In genomic region chr4:21649691-21650090, GRCh38 we compare ENCODE assay signal across 33 cellular contexts.
"Had no signal": no experiment of that assay in that cellular context is flagged by ENCODE, and none has a peak within 500 bp of the region (broad histone marks: within the 10 kb centered on the region; RNA-seq: fewer than 3 reads in every experiment).

No MANE protein-coding gene starts in this region.

- FAIRE-seq: colon had no signal

- H3K27ac ChIP-seq: adrenal gland, body of pancreas, foreskin keratinocyte, gastrocnemius medialis, heart left ventricle had no signal

- H3K4me1 ChIP-seq: adrenal gland, body of pancreas, foreskin keratinocyte, gastrocnemius medialis, heart left ventricle had no signal

- H3K9me3 Mint-ChIP-seq: activated naive CD4-positive, alpha-beta T cell treated with anti-CD3 and anti-CD28 coated beads for 36 hours; activated naive CD8-positive, alpha-beta T cell treated with anti-CD3 and anti-CD28 coated beads for 36 hours; activated naive CD8-positive, alpha-beta T cell treated with anti-CD3 and anti-CD28 coated beads, Interleukin-2, amount 50 U/mL, for 24 hours; activated T-helper 1 cell treated with anti-CD3 and anti-CD28 coated beads, Interleukin-12 subunit alpha, Interleukin-12 subunit beta, Interleukin-2, Interleukin-4 antibody, amounts not matched to agents 30 ng/mL and 10 ng/mL and 1 ng/mL, durations not matched to agents 14 hours and 24 hours and 36 hours; activated T-helper 2 cell treated with anti-CD3 and anti-CD28 coated beads, Interferon-gamma antibody, Interleukin-2, Interleukin-4, amounts not matched to agents 10 μg/mL and 5 μg/mL and 100 μg/mL, durations not matched to agents 14 hours and 24 hours and 36 hours; endodermal cell had no signal

- H3K4me3 Mint-ChIP-seq: activated CD4-positive, alpha-beta memory T cell treated with anti-CD3 and anti-CD28 coated beads for 36 hours; activated CD4-positive, alpha-beta T cell treated with anti-CD3 and anti-CD28 coated beads for 36 hours; activated CD4-positive, alpha-beta T cell treated with anti-CD3 and anti-CD28 coated beads, Interleukin-2, amount 10 ng/mL, durations not matched to agents 24 days and 14 days; activated CD8-positive, alpha-beta memory T cell treated with anti-CD3 and anti-CD28 coated beads, Interleukin-2, amount 10 ng/mL, durations not matched to agents 7 days and 5 days; activated CD8-positive, alpha-beta T cell treated with anti-CD3 and anti-CD28 coated beads, Interleukin-2, amount 10 ng/mL, durations not matched to agents 7 days and 5 days; activated naive CD4-positive, alpha-beta T cell treated with anti-CD3 and anti-CD28 coated beads for 36 hours; activated naive CD4-positive, alpha-beta T cell treated with anti-CD3 and anti-CD28 coated beads, Interleukin-2, amount 50 U/mL, for 24 hours; activated naive CD8-positive, alpha-beta T cell treated with anti-CD3 and anti-CD28 coated beads for 36 hours; activated naive CD8-positive, alpha-beta T cell treated with anti-CD3 and anti-CD28 coated beads, Interleukin-2, amount 50 U/mL, for 24 hours; activated T-helper 1 cell treated with anti-CD3 and anti-CD28 coated beads, Interleukin-12 subunit alpha, Interleukin-12 subunit beta, Interleukin-2, Interleukin-4 antibody, amounts not matched to agents 30 ng/mL and 10 ng/mL and 1 ng/mL, durations not matched to agents 14 hours and 24 hours and 36 hours; endodermal cell had no signal

- H3K9me3 ChIP-seq: adrenal gland, body of pancreas, gastrocnemius medialis, heart left ventricle had no signal

- H3K27ac Mint-ChIP-seq: activated CD4-positive, alpha-beta memory T cell treated with anti-CD3 and anti-CD28 coated beads for 36 hours; activated CD4-positive, alpha-beta T cell treated with anti-CD3 and anti-CD28 coated beads for 36 hours; activated CD4-positive, alpha-beta T cell treated with anti-CD3 and anti-CD28 coated beads, Interleukin-2, amount 10 ng/mL, durations not matched to agents 24 days and 14 days; activated CD8-positive, alpha-beta memory T cell treated with anti-CD3 and anti-CD28 coated beads, Interleukin-2, amount 10 ng/mL, durations not matched to agents 7 days and 5 days; activated CD8-positive, alpha-beta T cell treated with anti-CD3 and anti-CD28 coated beads, Interleukin-2, amount 10 ng/mL, durations not matched to agents 7 days and 5 days; activated naive CD4-positive, alpha-beta T cell treated with anti-CD3 and anti-CD28 coated beads for 36 hours; activated naive CD4-positive, alpha-beta T cell treated with anti-CD3 and anti-CD28 coated beads, Interleukin-2, amount 50 U/mL, for 24 hours; activated naive CD8-positive, alpha-beta T cell treated with anti-CD3 and anti-CD28 coated beads for 36 hours; activated naive CD8-positive, alpha-beta T cell treated with anti-CD3 and anti-CD28 coated beads, Interleukin-2, amount 50 U/mL, for 24 hours; activated T-helper 1 cell treated with anti-CD3 and anti-CD28 coated beads, Interleukin-12 subunit alpha, Interleukin-12 subunit beta, Interleukin-2, Interleukin-4 antibody, amounts not matched to agents 30 ng/mL and 10 ng/mL and 1 ng/mL, durations not matched to agents 14 hours and 24 hours and 36 hours; activated T-helper 2 cell treated with anti-CD3 and anti-CD28 coated beads, Interferon-gamma antibody, Interleukin-2, Interleukin-4, amounts not matched to agents 10 μg/mL and 5 μg/mL and 100 μg/mL, durations not matched to agents 14 hours and 24 hours and 36 hours; endodermal cell had no signal

- ATAC-seq: activated CD4-positive, alpha-beta T cell treated with anti-CD3 and anti-CD28 coated beads for 36 hours; activated CD8-positive, alpha-beta memory T cell treated with anti-CD3 and anti-CD28 coated beads, Interleukin-2, amount 10 ng/mL, durations not matched to agents 7 days and 5 days; activated CD8-positive, alpha-beta T cell treated with anti-CD3 and anti-CD28 coated beads, Interleukin-2, amount 10 ng/mL, durations not matched to agents 7 days and 5 days; activated naive CD8-positive, alpha-beta T cell treated with anti-CD3 and anti-CD28 coated beads, Interleukin-2, amount 50 U/mL, for 24 hours; body of pancreas; esophagus mucosa; foreskin keratinocyte; gastrocnemius medialis; heart left ventricle had no signal

- H3K27me3 ChIP-seq: adrenal gland, body of pancreas, foreskin keratinocyte, gastrocnemius medialis, heart left ventricle had no signal

- DNase-seq: activated CD4-positive, alpha-beta memory T cell treated with anti-CD3 and anti-CD28 coated beads for 36 hours; activated CD4-positive, alpha-beta T cell treated with anti-CD3 and anti-CD28 coated beads for 36 hours; activated CD4-positive, alpha-beta T cell treated with anti-CD3 and anti-CD28 coated beads, Interleukin-2, amount 10 ng/mL, durations not matched to agents 24 days and 14 days; activated CD4-positive, CD25-positive, alpha-beta regulatory T cell; activated CD4-positive, CD25-positive, alpha-beta regulatory T cell treated with anti-CD3 and anti-CD28 coated beads, Interleukin-2, amount 50 U/mL, for 72 hours; activated CD8-positive, alpha-beta memory T cell treated with anti-CD3 and anti-CD28 coated beads, Interleukin-2, amount 10 ng/mL, durations not matched to agents 7 days and 5 days; activated CD8-positive, alpha-beta memory T cell treated with anti-CD3 and anti-CD28 coated beads, Interleukin-2, amount 50 U/mL, for 4 hours; activated CD8-positive, alpha-beta T cell treated with anti-CD3 and anti-CD28 coated beads, Interleukin-2, amount 10 ng/mL, durations not matched to agents 7 days and 5 days; activated effector memory CD4-positive, alpha-beta T cell treated with anti-CD3 and anti-CD28 coated beads, Interleukin-2, amount 50 U/mL, for 16 hours; activated naive CD4-positive, alpha-beta T cell treated with anti-CD3 and anti-CD28 coated beads for 36 hours; activated naive CD8-positive, alpha-beta T cell treated with anti-CD3 and anti-CD28 coated beads for 36 hours; activated naive CD8-positive, alpha-beta T cell treated with anti-CD3 and anti-CD28 coated beads, Interleukin-2, amount 50 U/mL, for 24 hours; activated T-cell treated with anti-CD3 and anti-CD28 coated beads, Interleukin-2, amount 50 U/mL, for 1 hour; activated T-cell treated with anti-CD3 and anti-CD28 coated beads, Interleukin-2, amount 50 U/mL, for 48 hours; adrenal gland; amygdala; aorta; body of pancreas; caudate nucleus; cortex of kidney; dermis blood vessel endothelial cell; effector memory CD4-positive, alpha-beta T cell; endodermal cell; foreskin keratinocyte; gastrocnemius medialis; glutamatergic neuron; heart left ventricle; T-helper 2 cell had no signal

- H3K4me1 Mint-ChIP-seq: activated CD4-positive, alpha-beta T cell treated with anti-CD3 and anti-CD28 coated beads for 36 hours; activated CD4-positive, alpha-beta T cell treated with anti-CD3 and anti-CD28 coated beads, Interleukin-2, amount 10 ng/mL, durations not matched to agents 24 days and 14 days; activated CD8-positive, alpha-beta memory T cell treated with anti-CD3 and anti-CD28 coated beads, Interleukin-2, amount 10 ng/mL, durations not matched to agents 7 days and 5 days; activated naive CD4-positive, alpha-beta T cell treated with anti-CD3 and anti-CD28 coated beads, Interleukin-2, amount 50 U/mL, for 24 hours; activated naive CD8-positive, alpha-beta T cell treated with anti-CD3 and anti-CD28 coated beads for 36 hours; activated naive CD8-positive, alpha-beta T cell treated with anti-CD3 and anti-CD28 coated beads, Interleukin-2, amount 50 U/mL, for 24 hours; endodermal cell had no signal

- H3K36me3 Mint-ChIP-seq: activated CD4-positive, alpha-beta memory T cell treated with anti-CD3 and anti-CD28 coated beads for 36 hours; activated CD8-positive, alpha-beta memory T cell treated with anti-CD3 and anti-CD28 coated beads, Interleukin-2, amount 10 ng/mL, durations not matched to agents 7 days and 5 days; activated naive CD4-positive, alpha-beta T cell treated with anti-CD3 and anti-CD28 coated beads, Interleukin-2, amount 50 U/mL, for 24 hours; activated naive CD8-positive, alpha-beta T cell treated with anti-CD3 and anti-CD28 coated beads for 36 hours had no signal

- H3K36me3 ChIP-seq: adrenal gland, gastrocnemius medialis, heart left ventricle had no signal

- H3K27me3 Mint-ChIP-seq: activated CD4-positive, alpha-beta memory T cell treated with anti-CD3 and anti-CD28 coated beads for 36 hours; activated CD4-positive, alpha-beta T cell treated with anti-CD3 and anti-CD28 coated beads for 36 hours; activated CD4-positive, alpha-beta T cell treated with anti-CD3 and anti-CD28 coated beads, Interleukin-2, amount 10 ng/mL, durations not matched to agents 24 days and 14 days; activated CD8-positive, alpha-beta memory T cell treated with anti-CD3 and anti-CD28 coated beads, Interleukin-2, amount 10 ng/mL, durations not matched to agents 7 days and 5 days; activated naive CD4-positive, alpha-beta T cell treated with anti-CD3 and anti-CD28 coated beads, Interleukin-2, amount 50 U/mL, for 24 hours; activated naive CD8-positive, alpha-beta T cell treated with anti-CD3 and anti-CD28 coated beads for 36 hours; activated naive CD8-positive, alpha-beta T cell treated with anti-CD3 and anti-CD28 coated beads, Interleukin-2, amount 50 U/mL, for 24 hours had no signal

- H3K4me3 ChIP-seq: adrenal gland, body of pancreas, gastrocnemius medialis, heart left ventricle had no signal
